In genomic region chr5:177430972-177431316, GRCh38 we compare ENCODE assay signal across 15 cellular contexts. TPM values are rescaled to one million over a fixed set of nuclear protein-coding genes. Genes with fewer than 3 reads are reported as not detected.
DNase-seq lines count a peak whose midpoint lies in the region; ATAC-seq and TF ChIP-seq lines count a peak whose summit lies in the region.
"Had no signal": no experiment of that assay in that cellular context is flagged by ENCODE, and none has a peak within 500 bp of the region (broad histone marks: within the 10 kb centered on the region; RNA-seq: fewer than 3 reads in every experiment).

No MANE protein-coding gene starts in this region.

- ATAC-seq in HG03103 (IDR thresholded peaks at IDR 0.05; ENCODE audit: low read depth, unreplicated experiment) (peak; percentile 0), HG03097 (IDR thresholded peaks at IDR 0.05; ENCODE audit: low FRiP score, unreplicated experiment) (no peak), GM18498 (IDR thresholded peaks at IDR 0.05; ENCODE audit: unreplicated experiment) (no peak)
- ATAC-seq in activated CD8-positive, alpha-beta T cell treated with anti-CD3 and anti-CD28 coated beads for 36 hours = no peak
- no peak for ATAC-seq in naive thymus-derived CD4-positive, alpha-beta T cell

- peak overlapping the region; percentile 87 for H3K27ac ChIP-seq in CD4-positive, alpha-beta memory T cell (ENCODE audit: low read depth, low read length)
- H3K27ac ChIP-seq in naive thymus-derived CD4-positive, alpha-beta T cell (ENCODE audit: low read depth, low read length) = peak overlapping the region; percentile 92
- H3K27ac ChIP-seq: adrenal gland had no signal

- no peaks in the 10 kb centered on the region for H3K27me3 ChIP-seq in CD4-positive, alpha-beta memory T cell (ENCODE audit: insufficient read depth, low read length)
- H3K27me3 ChIP-seq in naive thymus-derived CD4-positive, alpha-beta T cell (ENCODE audit: control insufficient read depth in 2 of 2, insufficient read depth in 2 of 2, low read length in 2 of 2) = no peaks in the 10 kb centered on the region
- H3K27me3 ChIP-seq: adrenal gland, heart left ventricle had no signal

- H3K27ac Mint-ChIP-seq in CD4-positive, alpha-beta memory T cell = peak overlapping the region; percentile 91 to 99 (median 96)
- peak overlapping the region; percentile 98 for H3K27ac Mint-ChIP-seq in activated CD8-positive, alpha-beta T cell treated with anti-CD3 and anti-CD28 coated beads for 36 hours
- H3K27ac Mint-ChIP-seq in naive thymus-derived CD4-positive, alpha-beta T cell = peak overlapping the region; percentile 91 to 97 (median 94)

- H3K4me3 Mint-ChIP-seq in CD4-positive, alpha-beta memory T cell = peak overlapping the region; percentile 85 to 97 (median 94)
- H3K4me3 Mint-ChIP-seq in activated CD8-positive, alpha-beta T cell treated with anti-CD3 and anti-CD28 coated beads for 36 hours = peak overlapping the region; percentile 97
- H3K4me3 Mint-ChIP-seq in naive thymus-derived CD4-positive, alpha-beta T cell = peak overlapping the region; percentile 87 to 96 (median 94)

- CTCF ChIA-PET in CD4-positive, alpha-beta memory T cell (lab: Charles Lee; ENCODE audit: partially characterized antibody) = interaction anchor here (0.6 to 14.2 kb wide), 6 partner anchors 9 to 811 kb away, joined by 3 to 307 read pairs (median 82); partner anchors contain the start of genes F12, PFN3 and PRR7
- CTCF ChIA-PET in activated CD8-positive, alpha-beta T cell treated with anti-CD3 and anti-CD28 coated beads for 36 hours (lab: Charles Lee) = interaction anchor here (0.8 to 7.0 kb wide), 13 partner anchors 15 to 121 kb away, joined by 3 to 71 read pairs (median 8); partner anchors contain the start of genes F12 and PRR7
- CTCF ChIA-PET in naive thymus-derived CD4-positive, alpha-beta T cell (lab: Charles Lee) = interaction anchor here (1.2 to 10.3 kb wide), 5 partner anchors 14 to 61 kb away, joined by 4 to 116 read pairs (median 37); partner anchors contain the start of genes F12, PFN3 and PRR7

- H3K9me3 ChIP-seq in CD4-positive, alpha-beta memory T cell (ENCODE audit: control insufficient read depth in 1 of 2, low read length in 2 of 2) = no peaks in the 10 kb centered on the region
- H3K9me3 ChIP-seq in naive thymus-derived CD4-positive, alpha-beta T cell (ENCODE audit: control insufficient read depth in 2 of 3, low read length in 3 of 3) = no peaks in the 10 kb centered on the region
- H3K9me3 ChIP-seq: adrenal gland, Caco-2, heart left ventricle had no signal

- H3K4me1 ChIP-seq in CD4-positive, alpha-beta memory T cell (ENCODE audit: insufficient read depth, low read length) = peaks cover 88% of the 10 kb centered on the region
- H3K4me1 ChIP-seq in naive thymus-derived CD4-positive, alpha-beta T cell (ENCODE audit: control insufficient read depth in 2 of 2, insufficient read depth in 2 of 2, low read length in 2 of 2) = peaks cover 66 to 67% of the 10 kb centered on the region in 2 donors

- H3K9me3 Mint-ChIP-seq in CD4-positive, alpha-beta memory T cell = peaks cover 0 to 6% (median 0%) of the 10 kb centered on the region in 8 donors
- no peaks in the 10 kb centered on the region for H3K9me3 Mint-ChIP-seq in activated CD8-positive, alpha-beta T cell treated with anti-CD3 and anti-CD28 coated beads for 36 hours
- H3K9me3 Mint-ChIP-seq in naive thymus-derived CD4-positive, alpha-beta T cell = peaks cover 0 to 2% (median 0%) of the 10 kb centered on the region in 11 donors

- peaks cover 34 to 87% (median 61%) of the 10 kb centered on the region in 4 donors for H3K4me1 Mint-ChIP-seq in CD4-positive, alpha-beta memory T cell
- H3K4me1 Mint-ChIP-seq in activated CD8-positive, alpha-beta T cell treated with anti-CD3 and anti-CD28 coated beads for 36 hours (ENCODE audit: low read depth) = peaks cover 57% of the 10 kb centered on the region
- H3K4me1 Mint-ChIP-seq in naive thymus-derived CD4-positive, alpha-beta T cell = peaks cover 37 to 84% (median 66%) of the 10 kb centered on the region in 7 donors

- no peak for DNase-seq in CD4-positive, alpha-beta memory T cell
- DNase-seq in activated CD8-positive, alpha-beta T cell treated with anti-CD3 and anti-CD28 coated beads for 36 hours = no peak
- DNase-seq in naive thymus-derived CD4-positive, alpha-beta T cell = no peak
- DNase-seq in NCI-H146 (lab: John Stamatoyannopoulos, UW) (no peak), SHP77 (lab: John Stamatoyannopoulos, UW) (no peak)
- DNase-seq: Caco-2, NCI-H1694, OCI-M1 had no signal

- intact Hi-C loops in CD4-positive, alpha-beta memory T cell (cut with micrococcal nuclease) = loop anchor here (1.0 kb wide), 1 partner anchor 9 kb away; no protein-coding TSS in a partner anchor
- intact Hi-C loops in activated CD8-positive, alpha-beta T cell treated with anti-CD3 and anti-CD28 coated beads for 36 hours (cut with micrococcal nuclease) = no loop called here
- intact Hi-C loops in naive thymus-derived CD4-positive, alpha-beta T cell (cut with micrococcal nuclease) = loop anchor here in 1 of 2 donors (10.0 kb wide), 1 partner anchor 1194 kb away; the partner anchor contains the start of gene CLK4

- peaks cover 58% of the 10 kb centered on the region for H3K36me3 ChIP-seq in CD4-positive, alpha-beta memory T cell (ENCODE audit: insufficient read depth, low read length)
- peaks cover 24 to 51% (median 24%) of the 10 kb centered on the region in 3 experiments for H3K36me3 ChIP-seq in naive thymus-derived CD4-positive, alpha-beta T cell (ENCODE audit: control insufficient read depth in 2 of 3, insufficient read depth in 3 of 3, low read length in 3 of 3)

- peaks cover 41 to 65% of the 10 kb centered on the region in 2 donors for H3K36me3 Mint-ChIP-seq in CD4-positive, alpha-beta memory T cell
- H3K36me3 Mint-ChIP-seq in activated CD8-positive, alpha-beta T cell treated with anti-CD3 and anti-CD28 coated beads for 36 hours (ENCODE audit: low read depth) = peaks cover 80% of the 10 kb centered on the region
- peaks cover 0 to 43% (median 18%) of the 10 kb centered on the region in 5 donors for H3K36me3 Mint-ChIP-seq in naive thymus-derived CD4-positive, alpha-beta T cell

- POLR2A ChIA-PET in CD4-positive, alpha-beta memory T cell (lab: Charles Lee; ENCODE audit: partially characterized antibody) = interaction anchor here (0.7 to 14.3 kb wide), 20 partner anchors 7 to 897 kb away, joined by 3 to 1171 read pairs (median 7); partner anchors contain the start of genes GRK6, LMAN2, PFN3 and PRELID1
- POLR2A ChIA-PET in activated CD8-positive, alpha-beta T cell treated with anti-CD3 and anti-CD28 coated beads for 36 hours (lab: Charles Lee) = interaction anchor here (1.2 to 15.2 kb wide), 8 partner anchors 9 to 122 kb away, joined by 5 to 606 read pairs (median 12); partner anchors contain the start of gene PRR7
- POLR2A ChIA-PET in naive thymus-derived CD4-positive, alpha-beta T cell (lab: Charles Lee) = interaction anchor here (1.5 to 23.7 kb wide), 6 partner anchors 9 to 75 kb away, joined by 4 to 804 read pairs (median 92); partner anchors contain the start of genes F12 and PRR7

- no peaks in the 10 kb centered on the region for H3K27me3 Mint-ChIP-seq in CD4-positive, alpha-beta memory T cell
- H3K27me3 Mint-ChIP-seq in activated CD8-positive, alpha-beta T cell treated with anti-CD3 and anti-CD28 coated beads for 36 hours = no peaks in the 10 kb centered on the region
- peaks cover 0 to 3% (median 0%) of the 10 kb centered on the region in 5 donors for H3K27me3 Mint-ChIP-seq in naive thymus-derived CD4-positive, alpha-beta T cell

- no peak for TF ChIP-seq CTCF in activated CD8-positive, alpha-beta T cell treated with anti-CD3 and anti-CD28 coated beads for 36 hours (IDR thresholded peaks at IDR 0.05)

- H3K4me3 ChIP-seq in CD4-positive, alpha-beta memory T cell (ENCODE audit: low read length in 2 of 2) = peak overlapping the region; percentile 36 to 87
- peak overlapping the region; percentile 95 for H3K4me3 ChIP-seq in naive thymus-derived CD4-positive, alpha-beta T cell (ENCODE audit: low read length)
- H3K4me3 ChIP-seq: adrenal gland had no signal

RNA-seq across cellular contexts. Expression of gene GRK6, which starts 4.5 kb away (rescaled TPM):
- 100 to 1,000 TPM; 189 to 191 TPM for total RNA-seq in CD4-positive, alpha-beta memory T cell
- polyA plus RNA-seq in CD4-positive, alpha-beta memory T cell = 100 to 1,000 TPM in 1 of 2 donors, 10 to 100 TPM in 1; 72.4 to 203 TPM
- 100 to 1,000 TPM; 133 to 137 TPM for total RNA-seq in activated CD8-positive, alpha-beta T cell treated with anti-CD3 and anti-CD28 coated beads for 36 hours
- 100 to 1,000 TPM; 161 to 246 (median 200) TPM for total RNA-seq in naive thymus-derived CD4-positive, alpha-beta T cell
- polyA plus RNA-seq in naive thymus-derived CD4-positive, alpha-beta T cell = 100 to 1,000 TPM in 1 of 2 donors, 10 to 100 TPM in 1; 78.8 to 202 TPM

RNA-seq across cellular contexts. Expression of gene PRR7, which starts 15.7 kb away (rescaled TPM):
- total RNA-seq in CD4-positive, alpha-beta memory T cell = 1 to 10 TPM; 5.2 to 7.2 TPM
- polyA plus RNA-seq in CD4-positive, alpha-beta memory T cell = 10 to 100 TPM; 14.3 to 17.8 TPM
- total RNA-seq in activated CD8-positive, alpha-beta T cell treated with anti-CD3 and anti-CD28 coated beads for 36 hours = 10 to 100 TPM; 32.6 to 36.4 TPM
- total RNA-seq in naive thymus-derived CD4-positive, alpha-beta T cell = 10 to 100 TPM in 2 of 5 experiments, 1 to 10 TPM in 3; 6.4 to 31.8 (median 6.8) TPM
- 10 to 100 TPM; 11.7 to 19.4 TPM for polyA plus RNA-seq in naive thymus-derived CD4-positive, alpha-beta T cell

RNA-seq across cellular contexts. Expression of gene F12, which starts 21.6 kb away (rescaled TPM):
- total RNA-seq in CD4-positive, alpha-beta memory T cell = not detected
- 1 to 10 TPM; 2.0 to 2.4 TPM for polyA plus RNA-seq in CD4-positive, alpha-beta memory T cell
- total RNA-seq in activated CD8-positive, alpha-beta T cell treated with anti-CD3 and anti-CD28 coated beads for 36 hours = 1 to 10 TPM; 7.9 TPM
- 1 to 10 TPM in 1 of 5 experiments, under 1 TPM in 2, not detected in 2; 0.16 to 2.1 (median 0.34) TPM for total RNA-seq in naive thymus-derived CD4-positive, alpha-beta T cell
- polyA plus RNA-seq in naive thymus-derived CD4-positive, alpha-beta T cell = under 1 TPM in 1 of 2 donors, not detected in 1; 0.64 TPM

RNA-seq across cellular contexts. Expression of gene PFN3, which starts 30.5 kb away (rescaled TPM):
- total RNA-seq in CD4-positive, alpha-beta memory T cell = not detected
- not detected for polyA plus RNA-seq in CD4-positive, alpha-beta memory T cell
- not detected for total RNA-seq in activated CD8-positive, alpha-beta T cell treated with anti-CD3 and anti-CD28 coated beads for 36 hours
- total RNA-seq in naive thymus-derived CD4-positive, alpha-beta T cell = not detected
- polyA plus RNA-seq in naive thymus-derived CD4-positive, alpha-beta T cell = not detected
- total RNA-seq: adrenal gland, Caco-2, heart left ventricle, lung microvascular endothelial cell, pulmonary artery endothelial cell had no signal
- polyA plus RNA-seq: adrenal gland, heart left ventricle had no signal

RNA-seq across cellular contexts. Expression of gene DBN1, which starts 42.5 kb away (rescaled TPM):
- total RNA-seq in CD4-positive, alpha-beta memory T cell = 1 to 10 TPM in 1 of 2 experiments, under 1 TPM in 1; 0.99 to 1.2 TPM
- under 1 TPM in 1 of 2 donors, not detected in 1; 0.49 TPM for polyA plus RNA-seq in CD4-positive, alpha-beta memory T cell
- total RNA-seq in activated CD8-positive, alpha-beta T cell treated with anti-CD3 and anti-CD28 coated beads for 36 hours = 100 to 1,000 TPM; 101 to 105 TPM
- total RNA-seq in naive thymus-derived CD4-positive, alpha-beta T cell = 1 to 10 TPM; 1.2 to 8.8 (median 5.7) TPM
- polyA plus RNA-seq in naive thymus-derived CD4-positive, alpha-beta T cell = 1 to 10 TPM in 1 of 2 donors, under 1 TPM in 1; 0.64 to 2.2 TPM
